ENCODE assay signal across 1 cellular context in genomic region chr12:111413442-111414086, GRCh38.
TF ChIP-seq lines count a peak whose summit lies in the region.

No MANE protein-coding gene starts in this region.

TF ChIP-seq in K562, 482 proteins besides CTCF, POLR2A, EP300 and RAD21 (continued from another document and continues in another):
- no peak for TF ChIP-seq NCOA2 (IDR thresholded peaks at IDR 0.05; ENCODE audit: partially characterized antibody in 2 of 2)
- 0 out of 2 replicates have a peak, but pooled peaks have one; percentile 54 for TF ChIP-seq ZNF592 (IDR thresholded peaks at IDR 0.05)
- no peak for TF ChIP-seq YY1 (IDR thresholded peaks at IDR 0.05; ENCODE audit: borderline replicate concordance in 1 of 3, control insufficient read depth in 1 of 3, extremely low read depth in 1 of 3, insufficient read depth in 3 of 3, insufficient read length in 1 of 3, insufficient replicate concordance in 2 of 3, low read depth in 1 of 3, low read length in 2 of 3)
- TF ChIP-seq NR3C1 (CRISPR knock-in tag; IDR thresholded peaks at IDR 0.05): no peak
- TF ChIP-seq CHAMP1 (IDR thresholded peaks at IDR 0.05): no peak
- no peak for TF ChIP-seq SMARCB1 (IDR thresholded peaks at IDR 0.05; ENCODE audit: insufficient read length, low read depth)
- peak; percentile 70; the same call in 1 of the 2 replicates for TF ChIP-seq ZNF24 (IDR thresholded peaks at IDR 0.05)
- TF ChIP-seq SMAD3 (CRISPR knock-in tag; conservative IDR thresholded peaks at IDR 0.05): no peak
- no peak for TF ChIP-seq ZNF76 (CRISPR knock-in tag; IDR thresholded peaks at IDR 0.05; ENCODE audit: borderline replicate concordance)
- TF ChIP-seq ZNF134 (CRISPR knock-in tag; conservative IDR thresholded peaks at IDR 0.05): no peak
- no peak for TF ChIP-seq ZNF124 (CRISPR knock-in tag; IDR thresholded peaks at IDR 0.05)
- TF ChIP-seq HOMEZ (CRISPR knock-in tag; IDR thresholded peaks at IDR 0.05): no peak
- no peak for TF ChIP-seq GTF2A2 (tag; IDR thresholded peaks at IDR 0.05)
- TF ChIP-seq EGR1 (conservative IDR thresholded peaks at IDR 0.05): no peak
- TF ChIP-seq TCF7 (IDR thresholded peaks at IDR 0.05; ENCODE audit: borderline replicate concordance): no peak
- no peak for TF ChIP-seq MAFK (IDR thresholded peaks at IDR 0.05; ENCODE audit: low read length)
- TF ChIP-seq KLF16 (IDR thresholded peaks at IDR 0.05): no peak
- TF ChIP-seq WHSC1 (IDR thresholded peaks at IDR 0.05; ENCODE audit: low read length): no peak
- TF ChIP-seq DDX20 (tag; IDR thresholded peaks at IDR 0.05; ENCODE audit: low read depth): 0 out of 2 replicates have a peak, but pooled peaks have one; percentile 19
- TF ChIP-seq ZNF3 (CRISPR knock-in tag; IDR thresholded peaks at IDR 0.05): no peak
- TF ChIP-seq SUPT5H (IDR thresholded peaks at IDR 0.05): no peak
- TF ChIP-seq ZZZ3 (IDR thresholded peaks at IDR 0.05): no peak
- no peak for TF ChIP-seq CCNT2 (IDR thresholded peaks at IDR 0.05; ENCODE audit: borderline replicate concordance, extremely low read depth, insufficient read length, low read depth, low read length)
- TF ChIP-seq ZNF239 (CRISPR knock-in tag; IDR thresholded peaks at IDR 0.05): no peak
- TF ChIP-seq, protein P1, sequence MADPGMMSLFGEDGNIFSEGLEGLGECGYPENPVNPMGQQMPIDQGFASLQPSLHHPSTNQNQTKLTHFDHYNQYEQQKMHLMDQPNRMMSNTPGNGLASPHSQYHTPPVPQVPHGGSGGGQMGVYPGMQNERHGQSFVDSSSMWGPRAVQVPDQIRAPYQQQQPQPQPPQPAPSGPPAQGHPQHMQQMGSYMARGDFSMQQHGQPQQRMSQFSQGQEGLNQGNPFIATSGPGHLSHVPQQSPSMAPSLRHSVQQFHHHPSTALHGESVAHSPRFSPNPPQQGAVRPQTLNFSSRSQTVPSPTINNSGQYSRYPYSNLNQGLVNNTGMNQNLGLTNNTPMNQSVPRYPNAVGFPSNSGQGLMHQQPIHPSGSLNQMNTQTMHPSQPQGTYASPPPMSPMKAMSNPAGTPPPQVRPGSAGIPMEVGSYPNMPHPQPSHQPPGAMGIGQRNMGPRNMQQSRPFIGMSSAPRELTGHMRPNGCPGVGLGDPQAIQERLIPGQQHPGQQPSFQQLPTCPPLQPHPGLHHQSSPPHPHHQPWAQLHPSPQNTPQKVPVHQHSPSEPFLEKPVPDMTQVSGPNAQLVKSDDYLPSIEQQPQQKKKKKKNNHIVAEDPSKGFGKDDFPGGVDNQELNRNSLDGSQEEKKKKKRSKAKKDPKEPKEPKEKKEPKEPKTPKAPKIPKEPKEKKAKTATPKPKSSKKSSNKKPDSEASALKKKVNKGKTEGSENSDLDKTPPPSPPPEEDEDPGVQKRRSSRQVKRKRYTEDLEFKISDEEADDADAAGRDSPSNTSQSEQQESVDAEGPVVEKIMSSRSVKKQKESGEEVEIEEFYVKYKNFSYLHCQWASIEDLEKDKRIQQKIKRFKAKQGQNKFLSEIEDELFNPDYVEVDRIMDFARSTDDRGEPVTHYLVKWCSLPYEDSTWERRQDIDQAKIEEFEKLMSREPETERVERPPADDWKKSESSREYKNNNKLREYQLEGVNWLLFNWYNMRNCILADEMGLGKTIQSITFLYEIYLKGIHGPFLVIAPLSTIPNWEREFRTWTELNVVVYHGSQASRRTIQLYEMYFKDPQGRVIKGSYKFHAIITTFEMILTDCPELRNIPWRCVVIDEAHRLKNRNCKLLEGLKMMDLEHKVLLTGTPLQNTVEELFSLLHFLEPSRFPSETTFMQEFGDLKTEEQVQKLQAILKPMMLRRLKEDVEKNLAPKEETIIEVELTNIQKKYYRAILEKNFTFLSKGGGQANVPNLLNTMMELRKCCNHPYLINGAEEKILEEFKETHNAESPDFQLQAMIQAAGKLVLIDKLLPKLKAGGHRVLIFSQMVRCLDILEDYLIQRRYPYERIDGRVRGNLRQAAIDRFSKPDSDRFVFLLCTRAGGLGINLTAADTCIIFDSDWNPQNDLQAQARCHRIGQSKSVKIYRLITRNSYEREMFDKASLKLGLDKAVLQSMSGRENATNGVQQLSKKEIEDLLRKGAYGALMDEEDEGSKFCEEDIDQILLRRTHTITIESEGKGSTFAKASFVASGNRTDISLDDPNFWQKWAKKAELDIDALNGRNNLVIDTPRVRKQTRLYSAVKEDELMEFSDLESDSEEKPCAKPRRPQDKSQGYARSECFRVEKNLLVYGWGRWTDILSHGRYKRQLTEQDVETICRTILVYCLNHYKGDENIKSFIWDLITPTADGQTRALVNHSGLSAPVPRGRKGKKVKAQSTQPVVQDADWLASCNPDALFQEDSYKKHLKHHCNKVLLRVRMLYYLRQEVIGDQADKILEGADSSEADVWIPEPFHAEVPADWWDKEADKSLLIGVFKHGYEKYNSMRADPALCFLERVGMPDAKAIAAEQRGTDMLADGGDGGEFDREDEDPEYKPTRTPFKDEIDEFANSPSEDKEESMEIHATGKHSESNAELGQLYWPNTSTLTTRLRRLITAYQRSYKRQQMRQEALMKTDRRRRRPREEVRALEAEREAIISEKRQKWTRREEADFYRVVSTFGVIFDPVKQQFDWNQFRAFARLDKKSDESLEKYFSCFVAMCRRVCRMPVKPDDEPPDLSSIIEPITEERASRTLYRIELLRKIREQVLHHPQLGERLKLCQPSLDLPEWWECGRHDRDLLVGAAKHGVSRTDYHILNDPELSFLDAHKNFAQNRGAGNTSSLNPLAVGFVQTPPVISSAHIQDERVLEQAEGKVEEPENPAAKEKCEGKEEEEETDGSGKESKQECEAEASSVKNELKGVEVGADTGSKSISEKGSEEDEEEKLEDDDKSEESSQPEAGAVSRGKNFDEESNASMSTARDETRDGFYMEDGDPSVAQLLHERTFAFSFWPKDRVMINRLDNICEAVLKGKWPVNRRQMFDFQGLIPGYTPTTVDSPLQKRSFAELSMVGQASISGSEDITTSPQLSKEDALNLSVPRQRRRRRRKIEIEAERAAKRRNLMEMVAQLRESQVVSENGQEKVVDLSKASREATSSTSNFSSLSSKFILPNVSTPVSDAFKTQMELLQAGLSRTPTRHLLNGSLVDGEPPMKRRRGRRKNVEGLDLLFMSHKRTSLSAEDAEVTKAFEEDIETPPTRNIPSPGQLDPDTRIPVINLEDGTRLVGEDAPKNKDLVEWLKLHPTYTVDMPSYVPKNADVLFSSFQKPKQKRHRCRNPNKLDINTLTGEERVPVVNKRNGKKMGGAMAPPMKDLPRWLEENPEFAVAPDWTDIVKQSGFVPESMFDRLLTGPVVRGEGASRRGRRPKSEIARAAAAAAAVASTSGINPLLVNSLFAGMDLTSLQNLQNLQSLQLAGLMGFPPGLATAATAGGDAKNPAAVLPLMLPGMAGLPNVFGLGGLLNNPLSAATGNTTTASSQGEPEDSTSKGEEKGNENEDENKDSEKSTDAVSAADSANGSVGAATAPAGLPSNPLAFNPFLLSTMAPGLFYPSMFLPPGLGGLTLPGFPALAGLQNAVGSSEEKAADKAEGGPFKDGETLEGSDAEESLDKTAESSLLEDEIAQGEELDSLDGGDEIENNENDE (IDR thresholded peaks at IDR 0.05; ENCODE audit: low read depth, low read length): no peak
- no peak for TF ChIP-seq BCLAF1 (IDR thresholded peaks at IDR 0.05; ENCODE audit: borderline replicate concordance in 1 of 2, control insufficient read depth in 1 of 2, low read depth in 2 of 2, low read length in 1 of 2)
- no peak for TF ChIP-seq NFYB (IDR thresholded peaks at IDR 0.05; ENCODE audit: extremely low read depth, insufficient read length)
- TF ChIP-seq ELF4 (CRISPR knock-in tag; IDR thresholded peaks at IDR 0.05): no peak
- TF ChIP-seq FOXJ3 (CRISPR knock-in tag; IDR thresholded peaks at IDR 0.05): no peak
- no peak for TF ChIP-seq EWSR1 (IDR thresholded peaks at IDR 0.05; ENCODE audit: borderline replicate concordance, low read depth, partially characterized antibody)
- TF ChIP-seq, protein P2, sequence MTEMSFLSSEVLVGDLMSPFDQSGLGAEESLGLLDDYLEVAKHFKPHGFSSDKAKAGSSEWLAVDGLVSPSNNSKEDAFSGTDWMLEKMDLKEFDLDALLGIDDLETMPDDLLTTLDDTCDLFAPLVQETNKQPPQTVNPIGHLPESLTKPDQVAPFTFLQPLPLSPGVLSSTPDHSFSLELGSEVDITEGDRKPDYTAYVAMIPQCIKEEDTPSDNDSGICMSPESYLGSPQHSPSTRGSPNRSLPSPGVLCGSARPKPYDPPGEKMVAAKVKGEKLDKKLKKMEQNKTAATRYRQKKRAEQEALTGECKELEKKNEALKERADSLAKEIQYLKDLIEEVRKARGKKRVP (CRISPR knock-in tag; IDR thresholded peaks at IDR 0.05): no peak
- TF ChIP-seq RBM25 (IDR thresholded peaks at IDR 0.05; ENCODE audit: low read depth, low read length, severe bottlenecking): no peak
- TF ChIP-seq RFX7 (CRISPR knock-in tag; IDR thresholded peaks at IDR 0.05): no peak
- TF ChIP-seq FOXP1 (CRISPR knock-in tag; IDR thresholded peaks at IDR 0.05): no peak
- no peak; a peak in 1 of 4 replicates for TF ChIP-seq RCOR1 (IDR thresholded peaks at IDR 0.05; ENCODE audit: borderline replicate concordance in 1 of 2, low read depth in 2 of 2, low read length in 2 of 2)
